In genomic region chr7:101122933-101123702, GRCh38 we compare ENCODE assay signal across 12 cellular contexts. TPM values are rescaled to one million over a fixed set of nuclear protein-coding genes. Genes with fewer than 3 reads are reported as not detected.
DNase-seq lines count a peak whose midpoint lies in the region; ATAC-seq, FAIRE-seq and TF ChIP-seq lines count a peak whose summit lies in the region.
"Had no signal": no experiment of that assay in that cellular context is flagged by ENCODE, and none has a peak within 500 bp of the region (broad histone marks: within the 10 kb centered on the region; RNA-seq: fewer than 3 reads in every experiment).

No MANE protein-coding gene starts in this region.

- no peak for TF ChIP-seq POLR2A in endothelial cell of umbilical vein (IDR thresholded peaks at IDR 0.05; ENCODE audit: low read depth, low read length)
- no peak for TF ChIP-seq POLR2A in uterus (IDR thresholded peaks at IDR 0.05)

- H3K27ac Mint-ChIP-seq in MCF 10A (ENCODE audit: low read depth, unreplicated experiment) (peak overlapping the region; percentile 75), naive B cell (peak overlapping the region in 2 of 6 donors; percentile 66 to 98)

- H3K27ac ChIP-seq in mammary epithelial cell (ENCODE audit: insufficient read depth, low read depth, low read length): no peak overlapping the region
- H3K27ac ChIP-seq in endothelial cell of umbilical vein (ENCODE audit: insufficient read depth, low read depth, low read length): peak overlapping the region; percentile 83
- H3K27ac ChIP-seq in uterus: peak overlapping the region; percentile 90 to 97

- no peak overlapping the region for H2AFZ ChIP-seq in mammary epithelial cell (ENCODE audit: low read depth, low read length)
- H2AFZ ChIP-seq in endothelial cell of umbilical vein (ENCODE audit: low read depth, low read length): no peak overlapping the region

- dilution Hi-C loops in mammary epithelial cell (cut with HindIII; ENCODE audit: low sequenced_read_pairs) (no loop called here), endothelial cell of umbilical vein (cut with MboI; ENCODE audit: extremely low pct_ligation_motif_present, low sequenced_read_pairs) (no loop called here)

- peak; percentile 42 for FAIRE-seq in endothelial cell of umbilical vein (lab: Jason Lieb, UNC)

- no peak overlapping the region for H3K4me2 ChIP-seq in mammary epithelial cell (ENCODE audit: insufficient read depth, low read depth, low read length)
- peak overlapping the region; percentile 82 for H3K4me2 ChIP-seq in endothelial cell of umbilical vein (ENCODE audit: insufficient read depth, low read length)

- peaks cover 12% of the 10 kb centered on the region for H3K79me2 ChIP-seq in mammary epithelial cell (ENCODE audit: insufficient read depth, low read length)
- peaks cover 31% of the 10 kb centered on the region for H3K79me2 ChIP-seq in endothelial cell of umbilical vein (ENCODE audit: control insufficient read depth, insufficient read depth, low read length)

- H3K27me3 ChIP-seq in mammary epithelial cell (ENCODE audit: insufficient read depth, low read length) (no peaks in the 10 kb centered on the region), endothelial cell of umbilical vein (ENCODE audit: control insufficient read depth in 2 of 2, insufficient read depth in 2 of 2, low read length in 2 of 2) (no peaks in the 10 kb centered on the region), uterus (no peaks in the 10 kb centered on the region)

- H3K4me1 Mint-ChIP-seq in MCF 10A (ENCODE audit: insufficient read depth, unreplicated experiment) (peaks cover 44% of the 10 kb centered on the region), naive B cell (peaks cover 23 to 50% (median 42%) of the 10 kb centered on the region in 3 donors)

- H4K20me1 ChIP-seq in mammary epithelial cell (ENCODE audit: insufficient read depth, low read length): no peaks in the 10 kb centered on the region
- H4K20me1 ChIP-seq in endothelial cell of umbilical vein (replicated peaks; ENCODE audit: control insufficient read depth, extremely low read depth, insufficient read depth, low read length): no peaks in the 10 kb centered on the region

- H3K4me3 Mint-ChIP-seq in MCF 10A (ENCODE audit: unreplicated experiment) (no peak overlapping the region), naive B cell (peak overlapping the region in 7 of 8 donors; percentile 35 to 90 (median 84))

- intact Hi-C loops in MCF 10A (cut with micrococcal nuclease): no loop called here
- intact Hi-C loops in mammary epithelial cell (cut with micrococcal nuclease): no loop called here
- intact Hi-C loops in endothelial cell of umbilical vein (cut with micrococcal nuclease): loop anchor here (1.0 to 10.0 kb wide), 3 partner anchors 11 to 1018 kb away; partner anchors contain the start of genes AP4M1 and MCM7
- intact Hi-C loops in uterus (cut with DNase I; ENCODE audit: low total_unique reads): no loop called here

- H3K9ac ChIP-seq in mammary epithelial cell (ENCODE audit: insufficient read depth, low read length) (no peak overlapping the region), endothelial cell of umbilical vein (replicated peaks; ENCODE audit: extremely low read depth, insufficient read depth, low read length) (peak overlapping the region; percentile 100)

- in situ Hi-C loops in mammary epithelial cell (cut with MboI; ENCODE audit: low sequenced_read_pairs in 2 of 2): no loop called here

- TF ChIP-seq CTCF in MCF 10A (IDR thresholded peaks at IDR 0.05; ENCODE audit: unreplicated experiment): no peak
- no peak for TF ChIP-seq CTCF in mammary epithelial cell (conservative IDR thresholded peaks at IDR 0.05 in 1 of 2, IDR thresholded peaks at IDR 0.05 in 1 of 2; ENCODE audit: extremely low read depth in 1 of 2, insufficient read depth in 1 of 2, low read depth in 1 of 2, low read length in 2 of 2)
- TF ChIP-seq CTCF in endothelial cell of umbilical vein (IDR thresholded peaks at IDR 0.05; ENCODE audit: extremely low read depth in 1 of 2, insufficient read depth in 1 of 2, low read depth in 1 of 2, low read length in 2 of 2): no peak
- TF ChIP-seq CTCF in uterus (IDR thresholded peaks at IDR 0.05): no peak

- no peaks in the 10 kb centered on the region for H3K9me1 ChIP-seq in endothelial cell of umbilical vein (replicated peaks; ENCODE audit: control insufficient read depth, extremely low read depth, insufficient read depth, low read length)

- H3K36me3 Mint-ChIP-seq in MCF 10A (ENCODE audit: insufficient read depth, unreplicated experiment) (peaks cover 11% of the 10 kb centered on the region), naive B cell (no peaks in the 10 kb centered on the region)

- H3K36me3 ChIP-seq in mammary epithelial cell (ENCODE audit: insufficient read depth, low read length): no peaks in the 10 kb centered on the region
- peaks cover 3 to 4% of the 10 kb centered on the region in 2 experiments for H3K36me3 ChIP-seq in endothelial cell of umbilical vein (ENCODE audit: control insufficient read depth in 2 of 2, extremely low read depth in 1 of 2, insufficient read depth in 2 of 2, low read length in 2 of 2)
- H3K36me3 ChIP-seq in uterus: no peaks in the 10 kb centered on the region

- H3K27me3 Mint-ChIP-seq in MCF 10A (ENCODE audit: insufficient read depth, unreplicated experiment): no peaks in the 10 kb centered on the region
- H3K27me3 Mint-ChIP-seq in naive B cell: peaks cover 12 to 50% (median 44%) of the 10 kb centered on the region in 3 donors

- CTCF ChIA-PET in MCF 10A (lab: Yijun Ruan, JAX): interaction anchor here (0.6 to 2.2 kb wide), 3 partner anchors 15 to 524 kb away, joined by 3 to 6 read pairs (median 3); no protein-coding TSS in a partner anchor
- CTCF ChIA-PET in mammary epithelial cell (lab: Charles Lee; ENCODE audit: low non-redundant PET): interaction anchor here (0.6 kb wide), 1 partner anchor 18 kb away, joined by 3 read pairs; no protein-coding TSS in a partner anchor
- CTCF ChIA-PET in endothelial cell of umbilical vein (lab: Charles Lee): interaction anchor here (0.7 to 3.5 kb wide), 7 partner anchors 10 to 46 kb away, joined by 3 to 25 read pairs (median 8); no protein-coding TSS in a partner anchor

- 99% methylated on average over 11 of the region's 11 CpGs for WGBS in mammary epithelial cell (ENCODE audit: low coverage, missing lambda C conversion rate)

- DNase-seq in MCF 10A (ENCODE audit: unreplicated experiment) (no peak), mammary epithelial cell (no peak), endothelial cell of umbilical vein (ENCODE audit: low read depth, low spot score) (no peak), naive B cell (no peak), uterus (no peak), AG08396 (ENCODE audit: low spot score) (no peak), mesenteric fat pad (ENCODE audit: low spot score) (no peak)
- DNase-seq: activated CD8-positive, alpha-beta memory T cell treated with anti-CD3 and anti-CD28 coated beads, Interleukin-2, amount 50 U/mL, for 4 hours; NCI-H2029 treated with DMSO at 0.1 percent for 48 hours had no signal

- BruUV-seq in MCF 10A (replicated peaks; lab: Mats Ljungman, UMichigan): no TSS peak
- no TSS peak for BruUV-seq in mammary epithelial cell (replicated peaks; lab: Mats Ljungman, UMichigan)
- BruUV-seq in endothelial cell of umbilical vein (replicated peaks; lab: Mats Ljungman, UMichigan): no TSS peak

- POLR2A ChIA-PET in MCF 10A (lab: Yijun Ruan, JAX): interaction anchor here (0.6 to 2.0 kb wide), 8 partner anchors 12 to 246 kb away, joined by 3 to 8 read pairs (median 4); partner anchors contain the start of genes TRIM56 and ZNHIT1
- POLR2A ChIA-PET in endothelial cell of umbilical vein (lab: Charles Lee): interaction anchor here (1.1 to 3.9 kb wide), 8 partner anchors 9 to 36 kb away, joined by 3 to 49 read pairs (median 10); no protein-coding TSS in a partner anchor

- no peaks in the 10 kb centered on the region for H3K9me3 Mint-ChIP-seq in MCF 10A (ENCODE audit: unreplicated experiment)
- H3K9me3 Mint-ChIP-seq in naive B cell: peaks cover 0 to 1% (median 0%) of the 10 kb centered on the region in 7 donors
- H3K9me3 Mint-ChIP-seq: T-helper 2 cell treated with Interferon-gamma antibody and Interleukin-4, amounts not matched to agents 5 μg/mL and 100 μg/mL, for 36 hours had no signal

- H3K9me3 ChIP-seq in mammary epithelial cell (replicated peaks; ENCODE audit: insufficient read depth, low read length) (no peaks in the 10 kb centered on the region), endothelial cell of umbilical vein (replicated peaks; ENCODE audit: control insufficient read depth, insufficient read depth, low read length) (no peaks in the 10 kb centered on the region), uterus (no peaks in the 10 kb centered on the region)

- H3K4me3 ChIP-seq in mammary epithelial cell (replicated peaks in 1 of 3; ENCODE audit: insufficient read depth in 1 of 3, low read depth in 2 of 3, low read length in 3 of 3) (no peak overlapping the region), endothelial cell of umbilical vein (replicated peaks in 1 of 3; ENCODE audit: insufficient read depth in 1 of 3, low read depth in 1 of 3, low read length in 3 of 3) (no peak overlapping the region), uterus (no peak overlapping the region)

- ATAC-seq in naive B cell (ENCODE audit: low read depth in 2 of 2): no peak
- no peak for ATAC-seq in GM18870 (IDR thresholded peaks at IDR 0.05; ENCODE audit: unreplicated experiment)

- H3K4me1 ChIP-seq in mammary epithelial cell (ENCODE audit: insufficient read depth, low read length) (peaks cover 50% of the 10 kb centered on the region), endothelial cell of umbilical vein (ENCODE audit: control insufficient read depth, extremely low read depth, insufficient read depth, low read length) (peaks cover 64% of the 10 kb centered on the region), uterus (peaks cover 0 to 26% of the 10 kb centered on the region in 2 donors)

RNA-seq across cellular contexts. Expression of gene SERPINE1, which starts 3.8 kb away (rescaled TPM):
- 56.7 and 80.6 TPM in 2 replicates for total RNA-seq in MCF 10A (2022)
- 100 to 1,000 TPM; 429 to 467 TPM for total RNA-seq in mammary epithelial cell
- 741 TPM for polyA plus RNA-seq in mammary epithelial cell
- polyA minus RNA-seq in mammary epithelial cell: 543 TPM
- total RNA-seq in endothelial cell of umbilical vein: 2,296 and 2,645 TPM in 2 replicates
- polyA plus RNA-seq in endothelial cell of umbilical vein: 4,637 and 5,683 TPM in 2 replicates
- 3,941 and 4,610 TPM in 2 replicates for polyA plus RNA-seq in endothelial cell of umbilical vein (2011; cell fraction: cytosol; rRNA removed)
- polyA plus RNA-seq in endothelial cell of umbilical vein (2011; cell fraction: nucleus; rRNA removed): 2,230 and 2,366 TPM in 2 replicates
- 3,488 and 3,747 TPM in 2 replicates for polyA plus RNA-seq in endothelial cell of umbilical vein (2012)
- 3,663 and 4,731 TPM in 2 replicates for polyA minus RNA-seq in endothelial cell of umbilical vein
- polyA minus RNA-seq in endothelial cell of umbilical vein (2011; cell fraction: cytosol; rRNA and poly(A)+ RNA removed): 2.8 TPM
- 786 and 802 TPM in 2 replicates for polyA minus RNA-seq in endothelial cell of umbilical vein (2011; cell fraction: nucleus; rRNA and poly(A)+ RNA removed)
- under 1 TPM in 1 of 6 donors, not detected in 5; 0.44 TPM for polyA plus RNA-seq in naive B cell (ENCODE audit: low read depth in 6 of 6)
- total RNA-seq in uterus: 10 to 100 TPM in 1 of 4 donors, 1 to 10 TPM in 2, under 1 TPM in 1; 0.51 to 10.6 (median 5.5) TPM
- total RNA-seq in mesenteric fat pad: 130 TPM

RNA-seq across cellular contexts. Expression of gene AP1S1, which starts 31.2 kb away (rescaled TPM):
- total RNA-seq in MCF 10A (2022) (72.1 and 72.5 TPM in 2 replicates), mammary epithelial cell (100 to 1,000 TPM; 102 to 107 TPM), endothelial cell of umbilical vein (70.9 and 93.3 TPM in 2 replicates), uterus (10 to 100 TPM in 3 of 4 donors, 1 to 10 TPM in 1; 9.2 to 59.6 (median 30.2) TPM), mesenteric fat pad (30.4 TPM)
- polyA plus RNA-seq in mammary epithelial cell (232 TPM), endothelial cell of umbilical vein (82.8 and 106 TPM in 2 replicates), naive B cell (ENCODE audit: low read depth in 6 of 6) (10 to 100 TPM in 1 of 6 donors, 1 to 10 TPM in 5; 3.7 to 10.3 (median 4.9) TPM)
- polyA minus RNA-seq in mammary epithelial cell (172 TPM), endothelial cell of umbilical vein (67.4 and 70.2 TPM in 2 replicates)
- 139 and 140 TPM in 2 replicates for polyA plus RNA-seq in endothelial cell of umbilical vein (2011; cell fraction: cytosol; rRNA removed)
- polyA plus RNA-seq in endothelial cell of umbilical vein (2011; cell fraction: nucleus; rRNA removed): 68.1 and 78.9 TPM in 2 replicates
- 127 and 166 TPM in 2 replicates for polyA plus RNA-seq in endothelial cell of umbilical vein (2012)
- polyA minus RNA-seq in endothelial cell of umbilical vein (2011; cell fraction: cytosol; rRNA and poly(A)+ RNA removed): 37.6 TPM
- polyA minus RNA-seq in endothelial cell of umbilical vein (2011; cell fraction: nucleus; rRNA and poly(A)+ RNA removed): 7.4 and 8.7 TPM in 2 replicates

RNA-seq across cellular contexts. Expression of gene TRIM56, which starts 37.8 kb away (rescaled TPM):
- total RNA-seq in MCF 10A (2022) (29.6 and 36.8 TPM in 2 replicates), mammary epithelial cell (10 to 100 TPM; 16.3 to 30.8 TPM), endothelial cell of umbilical vein (21.8 and 25.1 TPM in 2 replicates), uterus (10 to 100 TPM in 3 of 4 donors, 1 to 10 TPM in 1; 9.7 to 73.0 (median 26.3) TPM), mesenteric fat pad (48.2 TPM)
- polyA plus RNA-seq in mammary epithelial cell (3.5 TPM), endothelial cell of umbilical vein (1.9 and 2.3 TPM in 2 replicates), naive B cell (ENCODE audit: low read depth in 6 of 6) (10 to 100 TPM in 1 of 6 donors, 1 to 10 TPM in 5; 1.0 to 17.7 (median 6.3) TPM)
- polyA minus RNA-seq in mammary epithelial cell (13.1 TPM), endothelial cell of umbilical vein (10.9 and 17.3 TPM in 2 replicates)
- 2.6 and 3.3 TPM in 2 replicates for polyA plus RNA-seq in endothelial cell of umbilical vein (2011; cell fraction: cytosol; rRNA removed)
- polyA plus RNA-seq in endothelial cell of umbilical vein (2011; cell fraction: nucleus; rRNA removed): 8.6 and 10.1 TPM in 2 replicates
- polyA plus RNA-seq in endothelial cell of umbilical vein (2012): 6.5 and 7.6 TPM in 2 replicates
- 6.0 TPM for polyA minus RNA-seq in endothelial cell of umbilical vein (2011; cell fraction: cytosol; rRNA and poly(A)+ RNA removed)
- 6.4 and 7.9 TPM in 2 replicates for polyA minus RNA-seq in endothelial cell of umbilical vein (2011; cell fraction: nucleus; rRNA and poly(A)+ RNA removed)

RNA-seq across cellular contexts. Expression of gene VGF, which starts 42.3 kb away (rescaled TPM):
- total RNA-seq in MCF 10A (2022) (11.2 and 12.8 TPM in 2 replicates), mammary epithelial cell (under 1 TPM in 1 of 2 donors, not detected in 1; 0.54 TPM), endothelial cell of umbilical vein (not detected in 2 replicates), uterus (under 1 TPM in 1 of 4 donors, not detected in 3; 0.14 TPM), mesenteric fat pad (0.22 TPM)
- polyA plus RNA-seq in mammary epithelial cell (0.08 TPM), endothelial cell of umbilical vein (0.03 TPM in 1 of 2 replicates, not detected in the other), naive B cell (ENCODE audit: low read depth in 6 of 6) (not detected)
- polyA minus RNA-seq in mammary epithelial cell (not detected), endothelial cell of umbilical vein (not detected in 2 replicates)
- polyA plus RNA-seq in endothelial cell of umbilical vein (2011; cell fraction: cytosol; rRNA removed): not detected in 2 replicates
- polyA plus RNA-seq in endothelial cell of umbilical vein (2011; cell fraction: nucleus; rRNA removed): not detected in 2 replicates
- polyA plus RNA-seq in endothelial cell of umbilical vein (2012): not detected in 2 replicates
- not detected for polyA minus RNA-seq in endothelial cell of umbilical vein (2011; cell fraction: cytosol; rRNA and poly(A)+ RNA removed)
- not detected in 2 replicates for polyA minus RNA-seq in endothelial cell of umbilical vein (2011; cell fraction: nucleus; rRNA and poly(A)+ RNA removed)

RNA-seq across cellular contexts. Expression of gene NAT16, which starts 57.0 kb away (rescaled TPM):
- total RNA-seq in MCF 10A (2022) (not detected in 2 replicates), mammary epithelial cell (not detected), endothelial cell of umbilical vein (not detected in 2 replicates), uterus (not detected), mesenteric fat pad (not detected)
- polyA plus RNA-seq in mammary epithelial cell (not detected), endothelial cell of umbilical vein (not detected in 2 replicates), naive B cell (ENCODE audit: low read depth in 6 of 6) (not detected)
- polyA minus RNA-seq in mammary epithelial cell (not detected), endothelial cell of umbilical vein (not detected in 2 replicates)
- not detected in 2 replicates for polyA plus RNA-seq in endothelial cell of umbilical vein (2011; cell fraction: cytosol; rRNA removed)
- polyA plus RNA-seq in endothelial cell of umbilical vein (2011; cell fraction: nucleus; rRNA removed): not detected in 2 replicates
- polyA plus RNA-seq in endothelial cell of umbilical vein (2012): not detected in 2 replicates
- polyA minus RNA-seq in endothelial cell of umbilical vein (2011; cell fraction: cytosol; rRNA and poly(A)+ RNA removed): not detected
- polyA minus RNA-seq in endothelial cell of umbilical vein (2011; cell fraction: nucleus; rRNA and poly(A)+ RNA removed): not detected in 2 replicates
- total RNA-seq: pulmonary artery endothelial cell had no signal
